In the genomic region with DNA sequence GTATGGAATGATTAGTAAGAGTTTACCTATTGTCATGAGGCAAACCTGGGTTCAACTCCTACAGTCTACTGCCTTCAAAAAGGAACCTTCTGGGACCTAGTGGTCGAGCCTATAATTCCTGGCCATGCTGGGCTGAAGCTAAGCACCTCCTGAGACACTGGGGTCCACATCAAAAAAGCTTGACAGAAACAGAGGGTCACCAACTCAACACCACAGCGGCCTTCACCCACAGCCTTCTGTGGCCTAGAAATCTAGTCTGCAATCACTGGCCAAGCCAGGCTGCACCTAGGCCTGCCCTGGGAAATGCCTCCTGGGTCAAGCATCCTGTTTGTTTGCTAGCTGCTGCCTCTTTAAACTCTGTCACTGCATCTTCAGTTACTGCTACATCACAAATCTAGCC, we compare ENCODE assay signal across 38 cellular contexts.
"Had no signal": no experiment of that assay in that cellular context is flagged by ENCODE, and none has a peak within 500 bp of the region (broad histone marks: within the 10 kb centered on the region; RNA-seq: fewer than 3 reads in every experiment).

No MANE protein-coding gene starts in this region.

- H3K27ac Mint-ChIP-seq: activated naive CD4-positive, alpha-beta T cell treated with anti-CD3 and anti-CD28 coated beads for 36 hours; activated naive CD4-positive, alpha-beta T cell treated with anti-CD3 and anti-CD28 coated beads, Interleukin-2, amount 10 ng/mL, durations not matched to agents 7 days and 5 days; activated naive CD4-positive, alpha-beta T cell treated with anti-CD3 and anti-CD28 coated beads, Interleukin-2, amount 50 U/mL, for 24 hours; activated naive CD4-positive, alpha-beta T cell treated with anti-CD3 and anti-CD28 coated beads, Interleukin-2, amount 50 U/mL, for 72 hours; activated naive CD8-positive, alpha-beta T cell; activated naive CD8-positive, alpha-beta T cell treated with anti-CD3 and anti-CD28 coated beads for 36 hours; activated naive CD8-positive, alpha-beta T cell treated with anti-CD3 and anti-CD28 coated beads, Interleukin-2, amount 10 ng/mL, durations not matched to agents 7 days and 5 days; activated naive CD8-positive, alpha-beta T cell treated with anti-CD3 and anti-CD28 coated beads, Interleukin-2, amount 50 U/mL, for 24 hours; activated T-cell treated with anti-CD3 and anti-CD28 coated beads, Interleukin-2, amount 50 U/mL, for 24 hours; activated T-cell treated with anti-CD3 and anti-CD28 coated beads, Interleukin-2, amount 50 U/mL, for 72 hours; activated T-helper 1 cell treated with anti-CD3 and anti-CD28 coated beads, Interleukin-12 subunit alpha, Interleukin-12 subunit beta, Interleukin-2, Interleukin-4 antibody, amounts not matched to agents 30 ng/mL and 10 ng/mL and 1 ng/mL, durations not matched to agents 14 hours and 24 hours and 36 hours; activated T-helper 17 cell treated with anti-CD3 and anti-CD28 coated beads, Interleukin-2, amount 50 U/mL, for 72 hours; activated T-helper 2 cell treated with anti-CD3 and anti-CD28 coated beads, Interferon-gamma antibody, Interleukin-2, Interleukin-4, amounts not matched to agents 10 μg/mL and 5 μg/mL and 100 μg/mL, durations not matched to agents 14 hours and 24 hours and 36 hours; brain had no signal

- H3K4me1 Mint-ChIP-seq: activated naive CD4-positive, alpha-beta T cell treated with anti-CD3 and anti-CD28 coated beads, Interleukin-2, amount 10 ng/mL, durations not matched to agents 7 days and 5 days; activated naive CD4-positive, alpha-beta T cell treated with anti-CD3 and anti-CD28 coated beads, Interleukin-2, amount 50 U/mL, for 24 hours; activated naive CD8-positive, alpha-beta T cell treated with anti-CD3 and anti-CD28 coated beads for 36 hours; activated naive CD8-positive, alpha-beta T cell treated with anti-CD3 and anti-CD28 coated beads, Interleukin-2, amount 10 ng/mL, durations not matched to agents 7 days and 5 days; activated naive CD8-positive, alpha-beta T cell treated with anti-CD3 and anti-CD28 coated beads, Interleukin-2, amount 50 U/mL, for 24 hours; activated T-helper 17 cell treated with anti-CD3 and anti-CD28 coated beads, Interleukin-2, amount 50 U/mL, for 72 hours; central memory CD8-positive, alpha-beta T cell had no signal

- H3K9me3 Mint-ChIP-seq: activated naive CD4-positive, alpha-beta T cell treated with anti-CD3 and anti-CD28 coated beads, Interleukin-2, amount 10 ng/mL, durations not matched to agents 7 days and 5 days; activated naive CD4-positive, alpha-beta T cell treated with anti-CD3 and anti-CD28 coated beads, Interleukin-2, amount 50 U/mL, for 24 hours; activated naive CD4-positive, alpha-beta T cell treated with anti-CD3 and anti-CD28 coated beads, Interleukin-2, amount 50 U/mL, for 72 hours; activated naive CD8-positive, alpha-beta T cell treated with anti-CD3 and anti-CD28 coated beads for 36 hours; activated naive CD8-positive, alpha-beta T cell treated with anti-CD3 and anti-CD28 coated beads, Interleukin-2, amount 10 ng/mL, durations not matched to agents 7 days and 5 days; activated naive CD8-positive, alpha-beta T cell treated with anti-CD3 and anti-CD28 coated beads, Interleukin-2, amount 50 U/mL, for 24 hours; activated T-cell treated with anti-CD3 and anti-CD28 coated beads, Interleukin-2, amount 50 U/mL, for 24 hours; activated T-cell treated with anti-CD3 and anti-CD28 coated beads, Interleukin-2, amount 50 U/mL, for 4 hours; activated T-helper 1 cell treated with anti-CD3 and anti-CD28 coated beads, Interleukin-12 subunit alpha, Interleukin-12 subunit beta, Interleukin-2, Interleukin-4 antibody, amounts not matched to agents 30 ng/mL and 10 ng/mL and 1 ng/mL, durations not matched to agents 14 hours and 24 hours and 36 hours; activated T-helper 17 cell treated with anti-CD3 and anti-CD28 coated beads, Interleukin-2, amount 50 U/mL, for 72 hours; activated T-helper 2 cell treated with anti-CD3 and anti-CD28 coated beads, Interferon-gamma antibody, Interleukin-2, Interleukin-4, amounts not matched to agents 10 μg/mL and 5 μg/mL and 100 μg/mL, durations not matched to agents 14 hours and 24 hours and 36 hours; central memory CD8-positive, alpha-beta T cell had no signal

- H3K4me3 ChIP-seq: adrenal gland, ascending aorta, body of pancreas, breast epithelium, cardiac muscle cell had no signal

- H3K4me1 ChIP-seq: adrenal gland, ascending aorta, body of pancreas, breast epithelium had no signal

- H3K9me3 ChIP-seq: adrenal gland, ascending aorta, body of pancreas, breast epithelium had no signal

- H3K27ac ChIP-seq: adrenal gland, ascending aorta, body of pancreas, brain microvascular endothelial cell, breast epithelium, cardiac muscle cell had no signal

- DNase-seq: activated effector memory CD4-positive, alpha-beta T cell treated with anti-CD3 and anti-CD28 coated beads, Interleukin-2, amount 50 U/mL, for 16 hours; activated effector memory CD4-positive, alpha-beta T cell treated with Interleukin-2 at 50 U/mL for 16 hours; activated gamma-delta T cell; activated gamma-delta T cell treated with Interleukin-2 at 50 U/mL for 16 hours; activated naive CD4-positive, alpha-beta T cell; activated naive CD4-positive, alpha-beta T cell treated with anti-CD3 and anti-CD28 coated beads for 36 hours; activated naive CD4-positive, alpha-beta T cell treated with anti-CD3 and anti-CD28 coated beads, Interleukin-2, amount 10 ng/mL, durations not matched to agents 7 days and 5 days; activated naive CD4-positive, alpha-beta T cell treated with anti-CD3 and anti-CD28 coated beads, Interleukin-2, amount 50 U/mL, for 16 hours; activated naive CD4-positive, alpha-beta T cell treated with Interleukin-2 at 50 U/mL for 16 hours; activated naive CD8-positive, alpha-beta T cell treated with anti-CD3 and anti-CD28 coated beads for 36 hours; activated naive CD8-positive, alpha-beta T cell treated with anti-CD3 and anti-CD28 coated beads, Interleukin-2, amount 10 ng/mL, durations not matched to agents 7 days and 5 days; activated naive CD8-positive, alpha-beta T cell treated with anti-CD3 and anti-CD28 coated beads, Interleukin-2, amount 50 U/mL, for 24 hours; activated T-cell treated with anti-CD3 and anti-CD28 coated beads, Interleukin-2, amount 50 U/mL, for 1 hour; activated T-cell treated with anti-CD3 and anti-CD28 coated beads, Interleukin-2, amount 50 U/mL, for 24 hours; activated T-cell treated with anti-CD3 and anti-CD28 coated beads, Interleukin-2, amount 50 U/mL, for 4 hours; activated T-cell treated with anti-CD3 and anti-CD28 coated beads, Interleukin-2, amount 50 U/mL, for 48 hours; activated T-cell treated with anti-CD3 and anti-CD28 coated beads, Interleukin-2, amount 50 U/mL, for 72 hours; adrenal gland; amniotic stem cell; amygdala; anterior cingulate cortex; aorta; body of pancreas; brain microvascular endothelial cell; caudate nucleus; central memory CD4-positive, alpha-beta T cell; cerebellar nuclear complex had no signal

- H3K36me3 Mint-ChIP-seq: activated naive CD4-positive, alpha-beta T cell treated with anti-CD3 and anti-CD28 coated beads, Interleukin-2, amount 10 ng/mL, durations not matched to agents 7 days and 5 days; activated naive CD4-positive, alpha-beta T cell treated with anti-CD3 and anti-CD28 coated beads, Interleukin-2, amount 50 U/mL, for 24 hours; activated naive CD4-positive, alpha-beta T cell treated with anti-CD3 and anti-CD28 coated beads, Interleukin-2, amount 50 U/mL, for 72 hours; activated naive CD8-positive, alpha-beta T cell; activated naive CD8-positive, alpha-beta T cell treated with anti-CD3 and anti-CD28 coated beads for 36 hours; activated naive CD8-positive, alpha-beta T cell treated with anti-CD3 and anti-CD28 coated beads, Interleukin-2, amount 10 ng/mL, durations not matched to agents 7 days and 5 days had no signal

- H3K4me3 Mint-ChIP-seq: activated naive CD4-positive, alpha-beta T cell treated with anti-CD3 and anti-CD28 coated beads for 36 hours; activated naive CD4-positive, alpha-beta T cell treated with anti-CD3 and anti-CD28 coated beads, Interleukin-2, amount 10 ng/mL, durations not matched to agents 7 days and 5 days; activated naive CD4-positive, alpha-beta T cell treated with anti-CD3 and anti-CD28 coated beads, Interleukin-2, amount 50 U/mL, for 24 hours; activated naive CD8-positive, alpha-beta T cell; activated naive CD8-positive, alpha-beta T cell treated with anti-CD3 and anti-CD28 coated beads for 36 hours; activated naive CD8-positive, alpha-beta T cell treated with anti-CD3 and anti-CD28 coated beads, Interleukin-2, amount 10 ng/mL, durations not matched to agents 7 days and 5 days; activated naive CD8-positive, alpha-beta T cell treated with anti-CD3 and anti-CD28 coated beads, Interleukin-2, amount 50 U/mL, for 24 hours; activated T-cell treated with anti-CD3 and anti-CD28 coated beads, Interleukin-2, amount 50 U/mL, for 24 hours; activated T-cell treated with anti-CD3 and anti-CD28 coated beads, Interleukin-2, amount 50 U/mL, for 4 hours; activated T-cell treated with anti-CD3 and anti-CD28 coated beads, Interleukin-2, amount 50 U/mL, for 72 hours; activated T-helper 1 cell treated with anti-CD3 and anti-CD28 coated beads, Interleukin-12 subunit alpha, Interleukin-12 subunit beta, Interleukin-2, Interleukin-4 antibody, amounts not matched to agents 30 ng/mL and 10 ng/mL and 1 ng/mL, durations not matched to agents 14 hours and 24 hours and 36 hours; activated T-helper 17 cell treated with anti-CD3 and anti-CD28 coated beads, Interleukin-2, amount 50 U/mL, for 72 hours; brain; central memory CD8-positive, alpha-beta T cell had no signal

- H3K27me3 ChIP-seq: adrenal gland, ascending aorta, body of pancreas, brain microvascular endothelial cell, breast epithelium, cardiac muscle cell had no signal

- H3K36me3 ChIP-seq: adrenal gland, ascending aorta, brain microvascular endothelial cell, breast epithelium, cardiac muscle cell had no signal

- H3K27me3 Mint-ChIP-seq: activated naive CD4-positive, alpha-beta T cell treated with anti-CD3 and anti-CD28 coated beads, Interleukin-2, amount 10 ng/mL, durations not matched to agents 7 days and 5 days; activated naive CD8-positive, alpha-beta T cell treated with anti-CD3 and anti-CD28 coated beads, Interleukin-2, amount 10 ng/mL, durations not matched to agents 7 days and 5 days; brain; central memory CD8-positive, alpha-beta T cell had no signal
